Comparison of ENCODE assay signal across 1 cellular context in genomic region chr20:48920527-48921167, GRCh38.
TF ChIP-seq lines count a peak whose summit lies in the region.

No MANE protein-coding gene starts in this region.

TF ChIP-seq in GM12878, 131 proteins besides CTCF, POLR2A, EP300 and RAD21 (continued from another document):
- no peak for TF ChIP-seq BCLAF1 (IDR thresholded peaks at IDR 0.05)
- peak; percentile 49; the same call in 1 of the 2 replicates for TF ChIP-seq IRF5 (IDR thresholded peaks at IDR 0.05; ENCODE audit: borderline replicate concordance)
- peak; percentile 66 for TF ChIP-seq E4F1 (IDR thresholded peaks at IDR 0.05; ENCODE audit: borderline replicate concordance, partially characterized antibody)
- TF ChIP-seq ZNF24 (IDR thresholded peaks at IDR 0.05): 0 out of 2 replicates have a peak, but pooled peaks have one; percentile 34
- TF ChIP-seq SMAD1 (IDR thresholded peaks at IDR 0.05; ENCODE audit: low read depth, partially characterized antibody): peak; percentile 48
- 0 out of 2 replicates have a peak, but pooled peaks have one; percentile 5 for TF ChIP-seq NR2C1 (IDR thresholded peaks at IDR 0.05)
